24 cellular contexts compared by ENCODE assay signal in genomic region chr18:67568166-67568565, GRCh38. TPM values are rescaled to one million over a fixed set of nuclear protein-coding genes. Genes with fewer than 3 reads are reported as not detected.
A peak's percentile ranks its signal among the peaks of the same experiment; 100 is the strongest.
DNase-seq lines count a peak whose midpoint lies in the region; ATAC-seq and TF ChIP-seq lines count a peak whose summit lies in the region.
"Had no signal": no experiment of that assay in that cellular context is flagged by ENCODE, and none has a peak within 500 bp of the region (broad histone marks: within the 10 kb centered on the region; RNA-seq: fewer than 3 reads in every experiment).

No MANE protein-coding gene starts in this region.

- no peak for TF ChIP-seq EP300 in gastroesophageal sphincter (IDR thresholded peaks at IDR 0.05)

- TF ChIP-seq POLR2A in gastroesophageal sphincter (IDR thresholded peaks at IDR 0.05): no peak

- no peak overlapping the region for H3K27ac Mint-ChIP-seq in neural progenitor cell
- H3K27ac Mint-ChIP-seq: IgD-negative memory B cell had no signal

- H3K36me3 ChIP-seq in neural progenitor cell (no peaks in the 10 kb centered on the region), gastroesophageal sphincter (no peaks in the 10 kb centered on the region)

- H3F3A ChIP-seq in neural progenitor cell (ENCODE audit: low read depth): no peaks in the 10 kb centered on the region

- H3K79me2 ChIP-seq in neural progenitor cell (ENCODE audit: low read depth): no peaks in the 10 kb centered on the region

- no peak overlapping the region for H3K4me3 ChIP-seq in epithelial cell of esophagus (ENCODE audit: low read length)
- H3K4me3 ChIP-seq in neural progenitor cell: no peak overlapping the region
- no peak overlapping the region for H3K4me3 ChIP-seq in gastroesophageal sphincter
- H3K4me3 ChIP-seq: GM23248 had no signal

- no peak overlapping the region for H3K4me2 ChIP-seq in neural progenitor cell

- no peaks in the 10 kb centered on the region for H3K9me3 ChIP-seq in neural progenitor cell (ENCODE audit: low read depth)
- no peaks in the 10 kb centered on the region for H3K9me3 ChIP-seq in gastroesophageal sphincter

- 96 to 100% methylated on average over 2 of the region's 2 CpGs for WGBS in gastroesophageal sphincter (ENCODE audit: low coverage in 1 of 2), 2 donors

- no peak overlapping the region for H3K4me3 Mint-ChIP-seq in neural progenitor cell
- H3K4me3 Mint-ChIP-seq: IgD-negative memory B cell had no signal

- DNase-seq in NCI-H748 (lab: John Stamatoyannopoulos, UW; ENCODE audit: unreplicated experiment): peak; percentile 57
- DNase-seq in NCI-H748 treated with DMSO at 0.1 percent for 48 hours (lab: John Stamatoyannopoulos, UW): no peak
- peak; percentile 68 for DNase-seq in NCI-H146 treated with DMSO at 0.1 percent for 48 hours (lab: John Stamatoyannopoulos, UW; ENCODE audit: unreplicated experiment)
- DNase-seq in epithelial cell of esophagus (ENCODE audit: low read depth): peak; percentile 54
- DNase-seq in neural progenitor cell (ENCODE audit: low spot score): no peak
- DNase-seq in NCI-H510A treated with DMSO at 0.1 percent for 48 hours (lab: John Stamatoyannopoulos, UW): no peak
- DNase-seq: AML-193; GM23248; Kasumi-1; NCI-H1092 treated with DMSO at 0.1 percent for 48 hours; NCI-H1694; NCI-H2081 treated with DMSO at 0.1 percent for 48 hours; NCI-H2227 treated with DMSO at 0.1 percent for 48 hours; NCI-H524; NK-92 treated with Interleukin-12 subunit alpha and Interleukin-12 subunit beta, amount 100 ng/mL, for 24 hours; RPMI8226; SIG-M5 had no signal

- H2AFZ ChIP-seq in neural progenitor cell (replicated peaks): peak overlapping the region; percentile 23
- H2AFZ ChIP-seq: GM23248 had no signal

- H3K9me3 Mint-ChIP-seq in neural progenitor cell: no peaks in the 10 kb centered on the region

- TF ChIP-seq CTCF in epithelial cell of esophagus (IDR thresholded peaks at IDR 0.05; ENCODE audit: insufficient read depth, low read depth, low read length, missing control alignments): no peak
- TF ChIP-seq CTCF in neural progenitor cell (IDR thresholded peaks at IDR 0.05): no peak
- no peak for TF ChIP-seq CTCF in gastroesophageal sphincter (IDR thresholded peaks at IDR 0.05)

- H3K27me3 ChIP-seq in neural progenitor cell: no peaks in the 10 kb centered on the region
- H3K27me3 ChIP-seq in gastroesophageal sphincter: no peaks in the 10 kb centered on the region

- H3K4me1 Mint-ChIP-seq in neural progenitor cell: no peaks in the 10 kb centered on the region

- ATAC-seq in GM18867 (IDR thresholded peaks at IDR 0.05; ENCODE audit: unreplicated experiment): no peak
- ATAC-seq in gastroesophageal sphincter: no peak
- ATAC-seq: SK-N-SH treated with all-trans-retinoic acid at 6 μM for 48 hours had no signal

- H4K20me1 ChIP-seq in neural progenitor cell (ENCODE audit: low read depth): no peaks in the 10 kb centered on the region

- H3K27ac ChIP-seq in neural progenitor cell: no peak overlapping the region
- no peak overlapping the region for H3K27ac ChIP-seq in gastroesophageal sphincter
- H3K27ac ChIP-seq: 22Rv1, C4-2B, GM23248 had no signal

- no peak overlapping the region for H3K9ac ChIP-seq in neural progenitor cell
- H3K9ac ChIP-seq: GM23248 had no signal

- H3K27me3 Mint-ChIP-seq in neural progenitor cell (ENCODE audit: insufficient read depth, low read depth): no peaks in the 10 kb centered on the region
- H3K27me3 Mint-ChIP-seq: IgD-negative memory B cell had no signal

- H3K36me3 Mint-ChIP-seq in neural progenitor cell: no peaks in the 10 kb centered on the region

- H3K4me1 ChIP-seq in neural progenitor cell (no peaks in the 10 kb centered on the region), gastroesophageal sphincter (no peaks in the 10 kb centered on the region)

RNA-seq across cellular contexts. Expression of gene DSEL, which starts 51.6 kb away (rescaled TPM):
- 7.1 and 8.6 TPM in 2 replicates for total RNA-seq in neural progenitor cell (ENCODE audit: low replicate concordance)
- 10 to 100 TPM in 2 of 4 donors, 1 to 10 TPM in 2; 8.9 to 10.9 (median 9.7) TPM for total RNA-seq in gastroesophageal sphincter
- total RNA-seq: OCI-LY7 had no signal

Comparison
In these comparisons a context has a peak if more than half of its experiments do, and no peak if none do; other contexts are left out.
1. DNase-seq: peak in NCI-H748 (single experiment), NCI-H146 treated with DMSO at 0.1 percent for 48 hours (single experiment) and epithelial cell of esophagus (single experiment); none in NCI-H748 treated with DMSO at 0.1 percent for 48 hours (single experiment), neural progenitor cell (single experiment) and NCI-H510A treated with DMSO at 0.1 percent for 48 hours (single experiment).